35 cellular contexts compared by ENCODE assay signal in the genomic region with DNA sequence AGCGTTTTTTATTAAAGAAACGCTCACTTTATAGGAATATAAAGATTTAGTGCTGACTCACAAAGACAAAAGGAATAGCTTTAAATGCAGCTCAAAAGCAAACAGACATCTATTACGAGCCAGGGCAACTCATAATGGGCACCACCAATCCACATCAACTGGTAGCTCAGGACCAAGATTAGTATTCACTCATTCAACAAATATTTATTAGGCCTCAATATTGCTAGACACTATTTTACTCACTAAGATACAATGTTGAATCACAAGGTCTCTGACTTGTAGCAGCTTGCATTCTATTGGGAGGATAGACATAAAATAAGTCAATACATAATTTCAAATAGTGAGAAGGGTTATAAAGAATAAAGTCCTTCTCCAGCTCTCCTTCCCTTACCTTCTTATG.
"Had no signal": no experiment of that assay in that cellular context is flagged by ENCODE, and none has a peak within 500 bp of the region (broad histone marks: within the 10 kb centered on the region; RNA-seq: fewer than 3 reads in every experiment).

No MANE protein-coding gene starts in this region.

- ATAC-seq: activated CD4-positive, CD25-positive, alpha-beta regulatory T cell treated with anti-CD3 and anti-CD28 coated beads, Interleukin-2, amount 50 U/mL, for 24 hours; effector memory CD8-positive, alpha-beta T cell; right lobe of liver; stimulated activated memory B cell treated with anti-CD40 and anti-IgM and Interleukin-4, amounts not matched to agents 10 μg/mL and 1 μg/mL and 100 μg/mL, for 72 hours; stimulated activated naive CD8-positive, alpha-beta T cell treated with anti-CD3 and anti-CD28 coated beads, Interleukin-15, amount 100 ng/mL, for 72 hours; T-helper 17 cell had no signal

- H3K4me1 ChIP-seq: adrenal gland, esophagus muscularis mucosa, left ventricle myocardium inferior, right lobe of liver, upper lobe of left lung, vagina had no signal

- H3K4me3 ChIP-seq: adrenal gland, esophagus muscularis mucosa, left ventricle myocardium inferior, lung, right lobe of liver, upper lobe of left lung, vagina had no signal

- H3K4me3 Mint-ChIP-seq: activated CD4-positive, alpha-beta memory T cell treated with anti-CD3 and anti-CD28 coated beads for 36 hours; activated naive CD4-positive, alpha-beta T cell treated with anti-CD3 and anti-CD28 coated beads for 36 hours; activated naive CD8-positive, alpha-beta T cell treated with anti-CD3 and anti-CD28 coated beads for 36 hours; activated T-helper 1 cell treated with anti-CD3 and anti-CD28 coated beads, Interleukin-12 subunit alpha, Interleukin-12 subunit beta, Interleukin-2, Interleukin-4 antibody, amounts not matched to agents 30 ng/mL and 10 ng/mL and 1 ng/mL, durations not matched to agents 14 hours and 24 hours and 36 hours; brain; effector memory CD8-positive, alpha-beta T cell; naive B cell; nephron progenitor cell; stimulated activated memory B cell treated with anti-CD40 and anti-IgM and Interleukin-4, amounts not matched to agents 10 μg/mL and 1 μg/mL and 100 μg/mL, for 72 hours; stimulated activated naive CD8-positive, alpha-beta T cell treated with anti-CD3 and anti-CD28 coated beads, Interleukin-15, amount 100 ng/mL, for 72 hours; T-helper 17 cell had no signal

- H3K9me3 Mint-ChIP-seq: activated CD4-positive, alpha-beta memory T cell treated with anti-CD3 and anti-CD28 coated beads for 36 hours; activated naive CD4-positive, alpha-beta T cell treated with anti-CD3 and anti-CD28 coated beads for 36 hours; activated naive CD8-positive, alpha-beta T cell treated with anti-CD3 and anti-CD28 coated beads for 36 hours; activated T-helper 1 cell treated with anti-CD3 and anti-CD28 coated beads, Interleukin-12 subunit alpha, Interleukin-12 subunit beta, Interleukin-2, Interleukin-4 antibody, amounts not matched to agents 30 ng/mL and 10 ng/mL and 1 ng/mL, durations not matched to agents 14 hours and 24 hours and 36 hours; effector memory CD8-positive, alpha-beta T cell; naive B cell; stimulated activated naive CD8-positive, alpha-beta T cell treated with anti-CD3 and anti-CD28 coated beads, Interleukin-15, amount 100 ng/mL, for 72 hours had no signal

- H3K36me3 Mint-ChIP-seq: activated CD4-positive, alpha-beta memory T cell treated with anti-CD3 and anti-CD28 coated beads for 36 hours; activated naive CD8-positive, alpha-beta T cell treated with anti-CD3 and anti-CD28 coated beads for 36 hours; brain; naive B cell; stimulated activated memory B cell treated with anti-CD40 and anti-IgM and Interleukin-4, amounts not matched to agents 10 μg/mL and 1 μg/mL and 100 μg/mL, for 72 hours had no signal

- H3K27me3 ChIP-seq: adrenal gland, esophagus muscularis mucosa, neutrophil, right lobe of liver, upper lobe of left lung, vagina had no signal

- H3K4me1 Mint-ChIP-seq: activated naive CD8-positive, alpha-beta T cell treated with anti-CD3 and anti-CD28 coated beads for 36 hours; naive B cell; stimulated activated naive CD8-positive, alpha-beta T cell treated with anti-CD3 and anti-CD28 coated beads, Interleukin-15, amount 100 ng/mL, for 72 hours had no signal

- H3K27ac ChIP-seq: adrenal gland, esophagus muscularis mucosa, left ventricle myocardium inferior, neutrophil, right lobe of liver, upper lobe of left lung, vagina, WERI-Rb-1 had no signal

- H3K9me3 ChIP-seq: adrenal gland, esophagus muscularis mucosa, left ventricle myocardium inferior, neutrophil, right lobe of liver, upper lobe of left lung, vagina had no signal

- H3K27ac Mint-ChIP-seq: activated CD4-positive, alpha-beta memory T cell treated with anti-CD3 and anti-CD28 coated beads for 36 hours; activated naive CD4-positive, alpha-beta T cell treated with anti-CD3 and anti-CD28 coated beads for 36 hours; activated naive CD8-positive, alpha-beta T cell treated with anti-CD3 and anti-CD28 coated beads for 36 hours; activated T-helper 1 cell treated with anti-CD3 and anti-CD28 coated beads, Interleukin-12 subunit alpha, Interleukin-12 subunit beta, Interleukin-2, Interleukin-4 antibody, amounts not matched to agents 30 ng/mL and 10 ng/mL and 1 ng/mL, durations not matched to agents 14 hours and 24 hours and 36 hours; brain; effector memory CD8-positive, alpha-beta T cell; naive B cell; progenitor cell of endocrine pancreas; stimulated activated memory B cell treated with anti-CD40 and anti-IgM and Interleukin-4, amounts not matched to agents 10 μg/mL and 1 μg/mL and 100 μg/mL, for 72 hours; stimulated activated naive CD8-positive, alpha-beta T cell treated with anti-CD3 and anti-CD28 coated beads, Interleukin-15, amount 100 ng/mL, for 72 hours; T-helper 17 cell had no signal

- H3K36me3 ChIP-seq: adrenal gland, esophagus muscularis mucosa, left ventricle myocardium inferior, neutrophil, right lobe of liver, upper lobe of left lung, vagina, WERI-Rb-1 had no signal

- DNase-seq: activated CD4-positive, alpha-beta memory T cell treated with anti-CD3 and anti-CD28 coated beads for 36 hours; activated CD4-positive, alpha-beta T cell treated with anti-CD3 and anti-CD28 coated beads for 48 hours; activated CD8-positive, alpha-beta memory T cell treated with anti-CD3 and anti-CD28 coated beads, Interleukin-2, amount 50 U/mL, for 4 hours; activated effector memory CD4-positive, alpha-beta T cell treated with anti-CD3 and anti-CD28 coated beads, Interleukin-2, amount 50 U/mL, for 16 hours; activated naive CD4-positive, alpha-beta T cell treated with anti-CD3 and anti-CD28 coated beads for 36 hours; activated naive CD8-positive, alpha-beta T cell treated with anti-CD3 and anti-CD28 coated beads for 36 hours; activated T-cell treated with anti-CD3 and anti-CD28 coated beads, Interleukin-2, amount 50 U/mL, for 1 hour; adrenal gland; aorta; cortex of kidney; effector memory CD8-positive, alpha-beta T cell; foreskin melanocyte; left ventricle myocardium inferior; naive B cell; nephron progenitor cell; right lobe of liver; small intestine; stimulated activated CD4-positive, alpha-beta T cell treated with anti-CD3 and anti-CD28 coated beads, Interleukin-1b, Interleukin-23, amount 100 ng/mL, for 48 hours; stimulated activated CD4-positive, alpha-beta T cell treated with anti-CD3 and anti-CD28 coated beads, Interleukin-4, amount 100 ng/mL, for 4 hours; stimulated activated CD8-positive, alpha-beta memory T cell treated with anti-CD3 and anti-CD28 coated beads, Interleukin-4, amount 100 ng/mL, for 48 hours; stimulated activated naive CD8-positive, alpha-beta T cell treated with anti-CD3 and anti-CD28 coated beads, Interleukin-15, amount 100 ng/mL, for 72 hours; substantia nigra; T-helper 17 cell; T1000; upper lobe of left lung; WERI-Rb-1 had no signal

- H3K27me3 Mint-ChIP-seq: progenitor cell of endocrine pancreas had no signal
